In the genomic region with DNA sequence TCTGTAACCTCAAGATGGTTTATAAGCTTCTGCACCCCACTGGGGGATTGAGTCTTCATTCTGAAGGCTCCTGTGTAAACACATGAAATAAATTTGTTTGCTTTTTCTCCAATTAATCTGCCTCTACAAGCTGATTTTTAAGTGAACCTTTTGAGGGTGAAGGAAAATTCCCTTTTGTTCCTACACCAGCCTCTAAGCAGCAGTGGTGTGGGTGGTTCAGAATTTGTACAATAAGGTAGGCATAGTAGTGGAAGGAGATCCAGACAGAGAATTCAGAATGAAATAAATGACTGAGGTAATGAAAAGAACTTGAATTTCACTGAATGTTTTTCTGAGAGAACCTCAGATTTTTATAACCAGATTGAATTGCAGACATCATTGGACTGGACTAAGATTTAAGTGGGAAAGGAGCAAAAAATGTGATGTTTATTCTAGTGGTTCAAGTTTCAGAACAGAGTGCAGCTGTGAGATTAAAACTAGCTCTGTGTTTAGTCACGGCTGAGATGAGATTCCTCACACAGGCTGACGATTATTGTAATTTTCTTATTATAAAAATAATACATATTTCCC, we compare ENCODE assay signal across 17 cellular contexts.
DNase-seq lines count a peak whose midpoint lies in the region; ATAC-seq and TF ChIP-seq lines count a peak whose summit lies in the region.
"Had no signal": no experiment of that assay in that cellular context is flagged by ENCODE, and none has a peak within 500 bp of the region (broad histone marks: within the 10 kb centered on the region; RNA-seq: fewer than 3 reads in every experiment).

No MANE protein-coding gene starts in this region.

- TF ChIP-seq CTCF in neural progenitor cell (IDR thresholded peaks at IDR 0.05) (no peak), foreskin keratinocyte (conservative IDR thresholded peaks at IDR 0.05) (no peak)

- H2AFZ ChIP-seq in neural progenitor cell (replicated peaks): no peak overlapping the region

- no peak overlapping the region for H3K27ac ChIP-seq in neural progenitor cell
- H3K27ac ChIP-seq in foreskin keratinocyte: no peak overlapping the region
- H3K27ac ChIP-seq: 22Rv1; BLaER1 treated with 17β-estradiol and CSF1 and Interleukin-3, amounts not matched to agents 10 nM and 100 nM had no signal

- peak overlapping the region; percentile 0 for H3K4me2 ChIP-seq in neural progenitor cell
- H3K4me2 ChIP-seq: BLaER1 treated with 17β-estradiol and CSF1 and Interleukin-3, amounts not matched to agents 10 nM and 100 nM had no signal

- no peaks in the 10 kb centered on the region for H3K27me3 Mint-ChIP-seq in neural progenitor cell (ENCODE audit: insufficient read depth, low read depth)
- H3K27me3 Mint-ChIP-seq: CD4-positive, CD25-positive, alpha-beta regulatory T cell had no signal

- no peaks in the 10 kb centered on the region for H3K36me3 Mint-ChIP-seq in neural progenitor cell
- H3K36me3 Mint-ChIP-seq: CD4-positive, CD25-positive, alpha-beta regulatory T cell had no signal

- H3K4me3 ChIP-seq in neural progenitor cell: no peak overlapping the region
- H3K4me3 ChIP-seq: BLaER1 treated with 17β-estradiol and CSF1 and Interleukin-3, amounts not matched to agents 10 nM and 100 nM; HAP-1 had no signal

- peaks cover 10% of the 10 kb centered on the region for H3K4me1 ChIP-seq in neural progenitor cell
- H3K4me1 ChIP-seq in foreskin keratinocyte: no peaks in the 10 kb centered on the region
- H3K4me1 ChIP-seq: BLaER1 treated with 17β-estradiol and CSF1 and Interleukin-3, amounts not matched to agents 10 nM and 100 nM; HAP-1 had no signal

- no peaks in the 10 kb centered on the region for H3K9me3 Mint-ChIP-seq in neural progenitor cell

- H3K4me3 Mint-ChIP-seq in neural progenitor cell: no peak overlapping the region
- H3K4me3 Mint-ChIP-seq: CD4-positive, CD25-positive, alpha-beta regulatory T cell had no signal

- no peaks in the 10 kb centered on the region for H3F3A ChIP-seq in neural progenitor cell (ENCODE audit: low read depth)

- no peaks in the 10 kb centered on the region for H3K27me3 ChIP-seq in neural progenitor cell
- no peaks in the 10 kb centered on the region for H3K27me3 ChIP-seq in foreskin keratinocyte
- H3K27me3 ChIP-seq: BLaER1 treated with 17β-estradiol and CSF1 and Interleukin-3, amounts not matched to agents 10 nM and 100 nM had no signal

- H3K9me3 ChIP-seq in neural progenitor cell (ENCODE audit: low read depth): no peaks in the 10 kb centered on the region
- H3K9me3 ChIP-seq: HAP-1 had no signal

- no peaks in the 10 kb centered on the region for H3K36me3 ChIP-seq in neural progenitor cell
- H3K36me3 ChIP-seq: BLaER1 treated with 17β-estradiol and CSF1 and Interleukin-3, amounts not matched to agents 10 nM and 100 nM; HAP-1 had no signal

- no peak overlapping the region for H3K27ac Mint-ChIP-seq in neural progenitor cell
- H3K27ac Mint-ChIP-seq: CD4-positive, CD25-positive, alpha-beta regulatory T cell had no signal

- H3K4me1 Mint-ChIP-seq in neural progenitor cell: peaks cover 5% of the 10 kb centered on the region
- H3K4me1 Mint-ChIP-seq: CD4-positive, CD25-positive, alpha-beta regulatory T cell had no signal

- H3K79me2 ChIP-seq in neural progenitor cell (ENCODE audit: low read depth): no peaks in the 10 kb centered on the region

- DNase-seq in DMS79 treated with DMSO at 0.1 percent for 48 hours (lab: John Stamatoyannopoulos, UW) (peak; percentile 54), DMS79 (lab: John Stamatoyannopoulos, UW) (no peak), Ammon's horn (ENCODE audit: low spot score) (peak; percentile 8), NCI-H69 (lab: John Stamatoyannopoulos, UW) (peak; percentile 32), neural progenitor cell (ENCODE audit: low spot score) (no peak), A172 (ENCODE audit: low spot score) (no peak), foreskin keratinocyte (no peak)
- DNase-seq: AML-193; Calu3; CD4-positive, CD25-positive, alpha-beta regulatory T cell; DMS 273 treated with DMSO at 0.1 percent for 48 hours; EL; GOT3 had no signal

- no peaks in the 10 kb centered on the region for H4K20me1 ChIP-seq in neural progenitor cell (ENCODE audit: low read depth)
- H4K20me1 ChIP-seq: BLaER1 treated with 17β-estradiol and CSF1 and Interleukin-3, amounts not matched to agents 10 nM and 100 nM had no signal

- ATAC-seq in foreskin keratinocyte (no peak), GM21723 (IDR thresholded peaks at IDR 0.05; ENCODE audit: unreplicated experiment) (no peak)

- H3K9ac ChIP-seq in neural progenitor cell: no peak overlapping the region
- H3K9ac ChIP-seq: BLaER1 treated with 17β-estradiol and CSF1 and Interleukin-3, amounts not matched to agents 10 nM and 100 nM had no signal

Comparison
In these comparisons a context has a peak if more than half of its experiments do, and no peak if none do; other contexts are left out.
1. DNase-seq: peak in DMS79 treated with DMSO at 0.1 percent for 48 hours (single experiment), Ammon's horn (single experiment) and NCI-H69 (single experiment); none in DMS79 (single experiment), neural progenitor cell (single experiment), A172 (single experiment) and foreskin keratinocyte (0 of 2).